12 cellular contexts compared by ENCODE assay signal in genomic region chr1:154329551-154330131, GRCh38. TPM values are rescaled to one million over a fixed set of nuclear protein-coding genes. Genes with fewer than 3 reads are reported as not detected.
DNase-seq lines count a peak whose midpoint lies in the region; ATAC-seq, FAIRE-seq and TF ChIP-seq lines count a peak whose summit lies in the region.
"Had no signal": no experiment of that assay in that cellular context is flagged by ENCODE, and none has a peak within 500 bp of the region (broad histone marks: within the 10 kb centered on the region; RNA-seq: fewer than 3 reads in every experiment).

No MANE protein-coding gene starts in this region.

- ATAC-seq in HG03442 (IDR thresholded peaks at IDR 0.05; ENCODE audit: unreplicated experiment): no peak

- H3K9ac ChIP-seq in HUES6 (ENCODE audit: low read length) (peak overlapping the region; percentile 29), astrocyte (ENCODE audit: low read length) (peak overlapping the region; percentile 66)

- CTCF ChIA-PET in A673 (lab: Charles Lee): interaction anchor here (0.6 kb wide), 1 partner anchor 58 kb away, joined by 9 read pairs; no protein-coding TSS in a partner anchor

- POLR2A ChIA-PET in A673 (lab: Charles Lee; ENCODE audit: low non-redundant PET): no interaction called here

- H4K20me1 ChIP-seq in astrocyte (ENCODE audit: insufficient read depth, low read length): peaks cover 53% of the 10 kb centered on the region

- no peak overlapping the region for H2AFZ ChIP-seq in astrocyte (ENCODE audit: low read depth, low read length)

- H3K27me3 ChIP-seq in A673 (replicated peaks; ENCODE audit: insufficient read depth, low read depth, low read length, poor library complexity) (no peaks in the 10 kb centered on the region), HUES6 (ENCODE audit: control insufficient read depth, insufficient read depth, low read length) (peaks cover 3% of the 10 kb centered on the region; the same call in 1 of the 2 replicates), astrocyte (ENCODE audit: insufficient read depth, low read length) (no peaks in the 10 kb centered on the region), mononuclear cell (ENCODE audit: insufficient read depth, low read length) (peaks cover 5% of the 10 kb centered on the region)

- peaks cover 22% of the 10 kb centered on the region for H3K4me1 Mint-ChIP-seq in astrocyte (ENCODE audit: low read depth, unreplicated experiment)

- H3K9me3 Mint-ChIP-seq in astrocyte (ENCODE audit: unreplicated experiment): no peaks in the 10 kb centered on the region
- H3K9me3 Mint-ChIP-seq: dendritic cell treated with granulocyte-macrophage colony-stimulating factor and Interleukin-4, amounts not matched to agents 40 ng/mL and 50 ng/mL, for 4 days had no signal

- H3K27me3 Mint-ChIP-seq in astrocyte (ENCODE audit: low read depth, unreplicated experiment): no peaks in the 10 kb centered on the region

- no peak for FAIRE-seq in astrocyte (lab: Jason Lieb, UNC)

- H3K79me2 ChIP-seq in astrocyte (ENCODE audit: insufficient read depth, low read length): peaks cover 42% of the 10 kb centered on the region

- H3K36me3 Mint-ChIP-seq in astrocyte (ENCODE audit: low read depth, unreplicated experiment): peaks cover 16% of the 10 kb centered on the region

- DNase-seq in A673 (ENCODE audit: low spot score): peak; percentile 53
- DNase-seq in astrocyte (ENCODE audit: low read depth): no peak
- no peak for DNase-seq in NCI-H2107 treated with DMSO at 0.1 percent for 48 hours (lab: John Stamatoyannopoulos, UW; ENCODE audit: unreplicated experiment)
- DNase-seq in ureter (ENCODE audit: low spot score): no peak
- DNase-seq in stimulated activated CD4-positive, alpha-beta T cell treated with anti-CD3 and anti-CD28 coated beads, Interleukin-4, amount 100 ng/mL, for 1 hour: no peak
- DNase-seq: GOT3, T1000 had no signal

- intact Hi-C loops in A673 (cut with micrococcal nuclease; ENCODE audit: unreplicated experiment): no loop called here

- H3K36me3 ChIP-seq in A673 (ENCODE audit: insufficient read depth, low read length, poor library complexity, severe bottlenecking) (peaks cover 34% of the 10 kb centered on the region), HUES6 (ENCODE audit: control insufficient read depth, insufficient read depth, low read length) (peaks cover 39% of the 10 kb centered on the region), astrocyte (ENCODE audit: insufficient read depth, low read length) (peaks cover 19% of the 10 kb centered on the region)

- H3K27ac Mint-ChIP-seq in astrocyte (ENCODE audit: unreplicated experiment): no peak overlapping the region
- H3K27ac Mint-ChIP-seq: dendritic cell treated with granulocyte-macrophage colony-stimulating factor and Interleukin-4, amounts not matched to agents 40 ng/mL and 50 ng/mL, for 4 days had no signal

- H3K27ac ChIP-seq in A673 (ENCODE audit: low read depth, low read length, poor library complexity, severe bottlenecking) (no peak overlapping the region), HUES6 (ENCODE audit: low read depth, low read length) (no peak overlapping the region), astrocyte (ENCODE audit: low read depth, low read length) (no peak overlapping the region)

- TF ChIP-seq CTCF in A673 (conservative IDR thresholded peaks at IDR 0.05; ENCODE audit: low read depth, low read length) (no peak), astrocyte (IDR thresholded peaks at IDR 0.05; ENCODE audit: insufficient read depth, low read depth, low read length) (no peak)

- H3K4me3 ChIP-seq in A673 (ENCODE audit: low read depth, low read length, poor library complexity, severe bottlenecking) (peak overlapping the region; percentile 56), HUES6 (ENCODE audit: low read depth, low read length) (0 out of 2 replicates have a peak overlapping the region, but pooled peaks have one; percentile 67), astrocyte (ENCODE audit: insufficient read depth, low read depth, low read length) (peak overlapping the region; percentile 48), mononuclear cell (ENCODE audit: low read length) (peak overlapping the region; percentile 24)

- peak overlapping the region; percentile 99 for H3K4me2 ChIP-seq in astrocyte (ENCODE audit: low read length)

- no TSS peak for BruUV-seq in A673 (replicated peaks; lab: Mats Ljungman, UMichigan)

- H3K4me3 Mint-ChIP-seq in astrocyte (ENCODE audit: unreplicated experiment): peak overlapping the region; percentile 47

- H3K9me3 ChIP-seq in A673 (ENCODE audit: low read depth, low read length, poor library complexity, severe bottlenecking) (no peaks in the 10 kb centered on the region), HUES6 (ENCODE audit: control insufficient read depth, insufficient read depth, low read depth, low read length) (no peaks in the 10 kb centered on the region), astrocyte (ENCODE audit: insufficient read depth, low read depth, low read length) (no peaks in the 10 kb centered on the region), mononuclear cell (ENCODE audit: low read depth, low read length) (no peaks in the 10 kb centered on the region)

- H3K4me1 ChIP-seq in A673 (ENCODE audit: insufficient read depth, low read length, poor library complexity, severe bottlenecking) (peaks cover 35% of the 10 kb centered on the region), HUES6 (ENCODE audit: control insufficient read depth, insufficient read depth, low read length) (peaks cover 32% of the 10 kb centered on the region), astrocyte (ENCODE audit: insufficient read depth, low read length) (peaks cover 35% of the 10 kb centered on the region), mononuclear cell (ENCODE audit: insufficient read depth, low read length) (peaks cover 73% of the 10 kb centered on the region)

RNA-seq across cellular contexts. Expression of gene ATP8B2, which starts 4.3 kb away (rescaled TPM):
- total RNA-seq in A673 (2021): 29.1 and 32.4 TPM in 2 replicates
- total RNA-seq in astrocyte: 71.6 and 71.9 TPM in 2 replicates
- total RNA-seq in mononuclear cell: 59.8 TPM
- 40.7 TPM for total RNA-seq in ureter

RNA-seq across cellular contexts. Expression of gene AQP10, which starts 8.7 kb away (rescaled TPM):
- total RNA-seq in A673 (2021) (not detected in 2 replicates), astrocyte (0.17 TPM in 1 of 2 replicates, not detected in the other), mononuclear cell (4.1 TPM), ureter (not detected)
- total RNA-seq: mesenteric fat pad had no signal

RNA-seq across cellular contexts. Expression of gene HAX1, which starts 57.2 kb away (rescaled TPM):
- total RNA-seq in A673 (2021): 129 and 134 TPM in 2 replicates
- 82.2 and 89.9 TPM in 2 replicates for total RNA-seq in astrocyte
- total RNA-seq in mononuclear cell: 36.5 TPM
- total RNA-seq in ureter: 110 TPM
